ENCODE assay signal across 10 cellular contexts in the genomic region with DNA sequence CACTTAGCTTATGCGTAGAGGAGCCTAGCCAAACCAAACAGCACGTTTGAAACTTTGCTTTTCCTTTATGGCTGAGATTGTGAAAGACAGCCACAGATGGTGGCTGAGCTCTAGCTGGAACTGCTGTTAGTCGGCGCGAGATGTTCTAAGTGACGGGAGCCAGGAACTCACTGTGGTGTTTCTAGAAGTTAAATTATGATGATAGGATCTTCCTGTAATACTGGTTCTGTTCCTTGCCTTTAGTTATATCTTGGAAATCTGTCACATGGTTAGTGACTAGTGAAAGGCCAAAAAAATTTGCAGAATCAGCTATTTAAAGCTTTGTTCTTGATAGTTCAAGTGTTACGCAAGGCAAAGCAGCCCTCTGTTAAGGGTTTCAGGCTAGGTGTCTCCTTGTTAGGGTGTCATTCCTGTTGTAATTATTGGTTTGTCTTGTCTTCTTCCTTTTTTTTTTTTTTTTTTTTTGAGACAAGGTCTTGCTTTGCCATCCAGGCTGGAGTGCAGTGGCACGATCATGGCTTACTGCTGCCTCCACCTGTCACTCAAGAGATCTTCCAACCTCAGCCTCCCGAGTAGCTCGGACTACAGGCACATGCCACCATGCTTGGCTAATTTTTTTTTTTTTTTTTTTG. TPM values are rescaled to one million over a fixed set of nuclear protein-coding genes. Genes with fewer than 3 reads are reported as not detected.
A peak's percentile ranks its signal among the peaks of the same experiment; 100 is the strongest.
DNase-seq lines count a peak whose midpoint lies in the region; ATAC-seq, FAIRE-seq and TF ChIP-seq lines count a peak whose summit lies in the region.
"Had no signal": no experiment of that assay in that cellular context is flagged by ENCODE, and none has a peak within 500 bp of the region (broad histone marks: within the 10 kb centered on the region; RNA-seq: fewer than 3 reads in every experiment).

No MANE protein-coding gene starts in this region.

- TF ChIP-seq CTCF in fibroblast of the aortic adventitia (IDR thresholded peaks at IDR 0.05; ENCODE audit: insufficient read depth, low read length) = no peak

- H3K4me3 ChIP-seq in SJCRH30 = peak overlapping the region; percentile 15; the same call in 1 of the 2 replicates
- H3K4me3 ChIP-seq in fibroblast of the aortic adventitia (ENCODE audit: low read depth, low read length) = no peak overlapping the region

- intact Hi-C loops in sciatic nerve (cut with DNase I) = no loop called here

- no peak for TF ChIP-seq POLR2A in H54 (IDR thresholded peaks at IDR 0.05; ENCODE audit: low read depth, low read length)

- peaks cover 0 to 7% (median 4%) of the 10 kb centered on the region in 5 donors for H3K27me3 Mint-ChIP-seq in naive thymus-derived CD8-positive, alpha-beta T cell

- POLR2A ChIA-PET in naive thymus-derived CD8-positive, alpha-beta T cell (lab: Charles Lee) = interaction anchor here (0.6 kb wide), 1 partner anchor 219 kb away, joined by 3 read pairs; no protein-coding TSS in a partner anchor

- no peaks in the 10 kb centered on the region for H3K27me3 ChIP-seq in SJCRH30

- H3K4me1 Mint-ChIP-seq in naive thymus-derived CD8-positive, alpha-beta T cell = peaks cover 0 to 6% (median under 1%) of the 10 kb centered on the region in 4 donors

- H3K9me3 Mint-ChIP-seq in naive thymus-derived CD8-positive, alpha-beta T cell = no peaks in the 10 kb centered on the region

- H3K27ac ChIP-seq in SJCRH30 = peak overlapping the region; percentile 47

- H3K9me3 ChIP-seq in SJCRH30 (replicated peaks) = no peaks in the 10 kb centered on the region

- peaks cover 24% of the 10 kb centered on the region for H3K4me1 ChIP-seq in SJCRH30

- FAIRE-seq in H54 (lab: Jason Lieb, UNC) = no peak
- FAIRE-seq: D721Med, TTC549 had no signal

- H3K36me3 ChIP-seq in SJCRH30 = no peaks in the 10 kb centered on the region; the same call in 1 of the 2 replicates

- no peaks in the 10 kb centered on the region for H3K36me3 Mint-ChIP-seq in naive thymus-derived CD8-positive, alpha-beta T cell

- no peak overlapping the region for H3K4me3 Mint-ChIP-seq in naive thymus-derived CD8-positive, alpha-beta T cell

- DNase-seq in ELF-1 (ENCODE audit: low read depth, low spot score) = peak; percentile 19
- DNase-seq in SJCRH30 = peak; percentile 80 to 92
- peak; percentile 51 for DNase-seq in fibroblast of the aortic adventitia (ENCODE audit: low read depth)
- DNase-seq in sciatic nerve (ENCODE audit: low spot score) = no peak
- DNase-seq in H54 (ENCODE audit: insufficient read length, low spot score) = no peak
- DNase-seq in naive thymus-derived CD8-positive, alpha-beta T cell = no peak

- H3K27ac Mint-ChIP-seq in naive thymus-derived CD8-positive, alpha-beta T cell = no peak overlapping the region

- ATAC-seq in sciatic nerve = peak; percentile 76
- ATAC-seq in GM18861 (IDR thresholded peaks at IDR 0.05; ENCODE audit: unreplicated experiment) = no peak
- no peak for ATAC-seq in naive thymus-derived CD8-positive, alpha-beta T cell
- ATAC-seq in GM21737 (IDR thresholded peaks at IDR 0.05; ENCODE audit: unreplicated experiment) = no peak

RNA-seq across cellular contexts. Expression of a gene that starts 22.6 kb away (rescaled TPM):
- total RNA-seq in SJCRH30 (2014; rRNA removed; shearing (Covaris generic)) = 54.5 and 57.2 TPM in 2 replicates
- total RNA-seq in fibroblast of the aortic adventitia (ENCODE audit: low replicate concordance) (10.6 and 20.0 TPM in 2 replicates), sciatic nerve (27.6 TPM)
- under 1 TPM; 0.19 to 0.91 TPM for total RNA-seq in naive thymus-derived CD8-positive, alpha-beta T cell
- not detected for polyA plus RNA-seq in naive thymus-derived CD8-positive, alpha-beta T cell

Comparison
In these comparisons a context has a peak if more than half of its experiments do, and no peak if none do; other contexts are left out.
1. DNase-seq: peak in ELF-1 (single experiment), SJCRH30 (2 of 2) and fibroblast of the aortic adventitia (single experiment); none in sciatic nerve (single experiment), H54 (single experiment) and naive thymus-derived CD8-positive, alpha-beta T cell (0 of 10).